In the genomic region with DNA sequence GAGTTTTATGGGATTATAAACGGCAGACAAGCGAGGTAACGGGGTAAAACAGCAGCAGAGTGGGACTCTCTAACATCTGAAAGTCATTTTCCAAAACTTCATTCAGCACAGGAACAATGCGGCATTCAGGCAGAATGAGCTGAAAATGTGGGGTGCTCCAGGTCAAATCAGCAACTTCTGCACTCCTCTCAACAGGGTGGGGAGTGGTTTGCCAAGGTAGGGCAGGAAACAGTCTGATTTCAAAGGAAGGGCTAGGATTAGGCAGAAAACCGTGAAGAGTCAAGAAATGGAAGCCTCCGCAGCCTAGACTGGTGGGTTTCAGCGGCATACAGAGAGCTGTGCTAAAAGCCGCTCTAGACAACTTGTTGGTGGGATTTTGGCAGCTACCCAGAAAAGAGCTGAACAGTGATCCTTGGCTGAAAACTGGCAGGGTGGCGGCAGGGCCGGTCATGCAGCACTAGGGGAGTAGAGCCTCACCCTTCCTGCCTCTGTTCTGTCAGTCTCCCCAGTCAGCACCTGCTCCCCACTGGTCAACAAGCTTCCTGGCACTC, we compare ENCODE assay signal across 8 cellular contexts.
DNase-seq lines count a peak whose midpoint lies in the region; ATAC-seq and TF ChIP-seq lines count a peak whose summit lies in the region.

No MANE protein-coding gene starts in this region.

- H3K4me1 Mint-ChIP-seq in glutamatergic neuron (ENCODE audit: low read depth, unreplicated experiment) (peaks cover 30% of the 10 kb centered on the region), progenitor cell of endocrine pancreas (ENCODE audit: low read depth) (peaks cover 29% of the 10 kb centered on the region)

- H3K27ac Mint-ChIP-seq in glutamatergic neuron (ENCODE audit: unreplicated experiment) (no peak overlapping the region), progenitor cell of endocrine pancreas (peak overlapping the region; percentile 13)

- no peaks in the 10 kb centered on the region for H3K9me3 Mint-ChIP-seq in glutamatergic neuron (ENCODE audit: unreplicated experiment)
- H3K9me3 Mint-ChIP-seq in progenitor cell of endocrine pancreas (ENCODE audit: low read depth) = no peaks in the 10 kb centered on the region

- peaks cover 2% of the 10 kb centered on the region for H3K27me3 Mint-ChIP-seq in glutamatergic neuron (ENCODE audit: unreplicated experiment)
- H3K27me3 Mint-ChIP-seq in progenitor cell of endocrine pancreas = peaks cover 8% of the 10 kb centered on the region

- no peak for ATAC-seq in HG02623 (IDR thresholded peaks at IDR 0.05; ENCODE audit: unreplicated experiment)
- ATAC-seq in GM18511 (IDR thresholded peaks at IDR 0.05; ENCODE audit: unreplicated experiment) = no peak

- no peaks in the 10 kb centered on the region for H3K36me3 Mint-ChIP-seq in glutamatergic neuron (ENCODE audit: unreplicated experiment)
- no peaks in the 10 kb centered on the region for H3K36me3 Mint-ChIP-seq in progenitor cell of endocrine pancreas (ENCODE audit: insufficient read depth)

- DNase-seq in DMS79 treated with DMSO at 0.1 percent for 48 hours (lab: John Stamatoyannopoulos, UW) (peak; percentile 64), NCI-H524 (lab: John Stamatoyannopoulos, UW) (peak; percentile 45 to 74), glutamatergic neuron (peak; percentile 18), progenitor cell of endocrine pancreas (ENCODE audit: low spot score, unreplicated experiment) (no peak), RKO (ENCODE audit: low spot score) (no peak)
- peak; percentile 6 for DNase-seq in activated effector memory CD4-positive, alpha-beta T cell treated with Interleukin-2 at 50 U/mL for 16 hours

- no peak overlapping the region for H3K4me3 Mint-ChIP-seq in glutamatergic neuron (ENCODE audit: unreplicated experiment)
- H3K4me3 Mint-ChIP-seq in progenitor cell of endocrine pancreas (ENCODE audit: low read depth) = no peak overlapping the region

- TF ChIP-seq CTCF in glutamatergic neuron (IDR thresholded peaks at IDR 0.05; ENCODE audit: partially characterized antibody, unreplicated experiment) (no peak), progenitor cell of endocrine pancreas (IDR thresholded peaks at IDR 0.05; ENCODE audit: unreplicated experiment) (no peak)

Comparison
In these comparisons a context has a peak if more than half of its experiments do, and no peak if none do; other contexts are left out.
1. DNase-seq: peak in DMS79 treated with DMSO at 0.1 percent for 48 hours (single experiment), NCI-H524 (2 of 2), activated effector memory CD4-positive, alpha-beta T cell treated with Interleukin-2 at 50 U/mL for 16 hours (single experiment) and glutamatergic neuron (single experiment); none in progenitor cell of endocrine pancreas (single experiment) and RKO (single experiment).